In genomic region chr17:76709951-76710862, GRCh38 we compare ENCODE assay signal across 6 cellular contexts. TPM values are rescaled to one million over a fixed set of nuclear protein-coding genes. Genes with fewer than 3 reads are reported as not detected.
DNase-seq lines count a peak whose midpoint lies in the region; ATAC-seq, FAIRE-seq and TF ChIP-seq lines count a peak whose summit lies in the region.
"Not testable (repeated sequence)": the region's sequence is repeated elsewhere in the genome, so short reads cannot be mapped to it uniquely, and the experiment has no call there.

No MANE protein-coding gene starts in this region.

- H3K4me1 Mint-ChIP-seq in CD4-positive, CD25-positive, alpha-beta regulatory T cell: peaks cover 5 to 27% (median 13%) of the 10 kb centered on the region in 4 donors
- H3K4me1 Mint-ChIP-seq in activated T-cell treated with anti-CD3 and anti-CD28 coated beads, Interleukin-2, amount 50 U/mL, for 24 hours (ENCODE audit: low read depth): peaks cover 36% of the 10 kb centered on the region
- peaks cover 18% of the 10 kb centered on the region for H3K4me1 Mint-ChIP-seq in endothelial cell (ENCODE audit: unreplicated experiment)

- not testable (repeated sequence) for H3K27me3 ChIP-seq in CD4-positive, CD25-positive, alpha-beta regulatory T cell (ENCODE audit: control insufficient read depth, insufficient read depth, low read length); HepG2 (ENCODE audit: control insufficient read depth in 1 of 2, insufficient read depth in 2 of 2, low read length in 2 of 2); gastrocnemius medialis

- H3K79me2 ChIP-seq in HepG2 (ENCODE audit: insufficient read depth, low read length): peaks cover 29% of the 10 kb centered on the region

- POLR2A ChIA-PET in HepG2 (lab: Yijun Ruan, JAX): interaction anchor here (0.7 to 3.6 kb wide), 11 partner anchors 9 to 159 kb away, joined by 3 to 20 read pairs (median 4); partner anchors contain the start of genes JMJD6, METTL23, MFSD11 and SRSF2

- H3K4me1 ChIP-seq in CD4-positive, CD25-positive, alpha-beta regulatory T cell (ENCODE audit: control insufficient read depth, insufficient read depth, low read length, poor library complexity, severe bottlenecking): peaks cover 12% of the 10 kb centered on the region
- H3K4me1 ChIP-seq in HepG2 (ENCODE audit: insufficient read depth, low read length) (peaks cover 53% of the 10 kb centered on the region), gastrocnemius medialis (peaks cover 42 to 47% of the 10 kb centered on the region in 2 donors)

- not testable (repeated sequence) for DNase-seq in CD4-positive, CD25-positive, alpha-beta regulatory T cell; Jurkat, Clone E6-1 (ENCODE audit: low read depth, low spot score); endothelial cell (ENCODE audit: low spot score); HepG2 (ENCODE audit: low spot score); gastrocnemius medialis
- peak; percentile 48 for DNase-seq in activated T-cell treated with anti-CD3 and anti-CD28 coated beads, Interleukin-2, amount 50 U/mL, for 24 hours

- not testable (repeated sequence) for TF ChIP-seq EP300 in HepG2 (IDR thresholded peaks at IDR 0.05; ENCODE audit: low read depth in 2 of 2, low read length in 2 of 2); HepG2 (CRISPR knock-in tag; IDR thresholded peaks at IDR 0.05; ENCODE audit: borderline replicate concordance)

- H3K36me3 ChIP-seq in CD4-positive, CD25-positive, alpha-beta regulatory T cell (ENCODE audit: control insufficient read depth, insufficient read depth, low read length): not testable (repeated sequence)
- H3K36me3 ChIP-seq in HepG2 (replicated peaks in 1 of 2; ENCODE audit: control insufficient read depth in 1 of 2, insufficient read depth in 2 of 2, low read length in 2 of 2): peaks cover 5 to 15% of the 10 kb centered on the region in 2 experiments; a peak in 4 of 5 replicates
- H3K36me3 ChIP-seq in gastrocnemius medialis: peaks cover 0 to 12% of the 10 kb centered on the region in 2 donors

- intact Hi-C loops in HepG2 (cut with micrococcal nuclease; ENCODE audit: unreplicated experiment): loop anchor here (10.0 kb wide), 1 partner anchor 155 kb away; no protein-coding TSS in a partner anchor
- intact Hi-C loops in gastrocnemius medialis (cut with DNase I; ENCODE audit: low total_unique reads): not testable (repeated sequence)

- TF ChIP-seq RAD21 in HepG2 (CRISPR knock-in tag; IDR thresholded peaks at IDR 0.05): peak; percentile 39; the same call in 1 of the 2 replicates

- not testable (repeated sequence) for H3K4me3 ChIP-seq in CD4-positive, CD25-positive, alpha-beta regulatory T cell (ENCODE audit: low read depth, low read length)
- H3K4me3 ChIP-seq in Jurkat, Clone E6-1 (ENCODE audit: low read length): peak overlapping the region; percentile 49
- peak overlapping the region; percentile 61 to 76 (median 73) for H3K4me3 ChIP-seq in HepG2 (replicated peaks in 1 of 3; ENCODE audit: insufficient read depth in 1 of 3, low read depth in 2 of 3, low read length in 3 of 3)
- H3K4me3 ChIP-seq in gastrocnemius medialis: peak overlapping the region; percentile 57 to 72 (median 69)

- H3K36me3 Mint-ChIP-seq in CD4-positive, CD25-positive, alpha-beta regulatory T cell: peaks cover 14% of the 10 kb centered on the region
- H3K36me3 Mint-ChIP-seq in activated T-cell treated with anti-CD3 and anti-CD28 coated beads, Interleukin-2, amount 50 U/mL, for 24 hours (ENCODE audit: low read depth): peaks cover 25% of the 10 kb centered on the region
- H3K36me3 Mint-ChIP-seq in endothelial cell (ENCODE audit: low read depth, unreplicated experiment): peaks cover 19% of the 10 kb centered on the region

- H3K4me3 Mint-ChIP-seq in CD4-positive, CD25-positive, alpha-beta regulatory T cell: peak overlapping the region; percentile 66 to 88 (median 80)
- peak overlapping the region; percentile 70 for H3K4me3 Mint-ChIP-seq in activated T-cell treated with anti-CD3 and anti-CD28 coated beads, Interleukin-2, amount 50 U/mL, for 24 hours
- H3K4me3 Mint-ChIP-seq in endothelial cell (ENCODE audit: unreplicated experiment): peak overlapping the region; percentile 88

- 4% methylated on average over 39 of the region's 79 CpGs for WGBS in HepG2 (ENCODE audit: low lambda C conversion rate)

- not testable (repeated sequence) for H3K9me3 ChIP-seq in CD4-positive, CD25-positive, alpha-beta regulatory T cell (ENCODE audit: control insufficient read depth in 2 of 2, low read length in 2 of 2); HepG2 (ENCODE audit: low read length); gastrocnemius medialis

- not testable (repeated sequence) for H4K20me1 ChIP-seq in HepG2 (ENCODE audit: insufficient read depth, low read length)

- BruUV-seq in HepG2 (replicated peaks; lab: Mats Ljungman, UMichigan): not testable (repeated sequence)

- in situ Hi-C loops in HepG2 (cut with HindIII; ENCODE audit: extremely low pct_ligation_motif_present, low pct_unique_long_range_greater_than_20kb): not testable (repeated sequence)
- in situ Hi-C loops in gastrocnemius medialis (cut with MboI; ENCODE audit: low sequenced_read_pairs in 4 of 4): loop anchor here in 1 of 4 donors (25.0 kb wide), 1 partner anchor 148 kb away; a partner anchor contains a TSS

- H3K4me2 ChIP-seq in HepG2 (ENCODE audit: low read depth, low read length): peak overlapping the region; percentile 82

- not testable (repeated sequence) for H3K27ac ChIP-seq in CD4-positive, CD25-positive, alpha-beta regulatory T cell (ENCODE audit: insufficient read depth, low read length, poor library complexity, severe bottlenecking); HepG2 (ENCODE audit: extremely low read length, insufficient read depth, low read length)
- H3K27ac ChIP-seq in gastrocnemius medialis: peak overlapping the region; percentile 79 to 95 (median 87)

- not testable (repeated sequence) for FAIRE-seq in HepG2 (lab: Jason Lieb, UNC)

- TF ChIP-seq CTCF in endothelial cell (IDR thresholded peaks at IDR 0.05; ENCODE audit: unreplicated experiment); HepG2 (CRISPR knock-in tag; IDR thresholded peaks at IDR 0.05); gastrocnemius medialis (IDR thresholded peaks at IDR 0.05 in 4 of 5, conservative IDR thresholded peaks at IDR 0.05 in 1 of 5): not testable (repeated sequence)

- not testable (repeated sequence) for H3K9me3 Mint-ChIP-seq in CD4-positive, CD25-positive, alpha-beta regulatory T cell; activated T-cell treated with anti-CD3 and anti-CD28 coated beads, Interleukin-2, amount 50 U/mL, for 24 hours; endothelial cell (ENCODE audit: unreplicated experiment)

- peak overlapping the region; percentile 69 for H3K9ac ChIP-seq in HepG2 (ENCODE audit: insufficient read depth, low read depth, low read length)

- H2AFZ ChIP-seq in HepG2 (ENCODE audit: low read length): not testable (repeated sequence)

- not testable (repeated sequence) for H3K27ac Mint-ChIP-seq in CD4-positive, CD25-positive, alpha-beta regulatory T cell
- H3K27ac Mint-ChIP-seq in activated T-cell treated with anti-CD3 and anti-CD28 coated beads, Interleukin-2, amount 50 U/mL, for 24 hours: peak overlapping the region; percentile 33
- H3K27ac Mint-ChIP-seq in endothelial cell (ENCODE audit: unreplicated experiment): peak overlapping the region; percentile 13

- not testable (repeated sequence) for H3K27me3 Mint-ChIP-seq in CD4-positive, CD25-positive, alpha-beta regulatory T cell; activated T-cell treated with anti-CD3 and anti-CD28 coated beads, Interleukin-2, amount 50 U/mL, for 24 hours; endothelial cell (ENCODE audit: unreplicated experiment)

- CTCF ChIA-PET in HepG2 (lab: Yijun Ruan, JAX; ENCODE audit: low intra/inter-chr PET ratio, low total read pairs): not testable (repeated sequence)

- TF ChIP-seq POLR2A in HepG2 (IDR thresholded peaks at IDR 0.05; ENCODE audit: insufficient read depth in 1 of 2, low read depth in 2 of 2, low read length in 2 of 2); gastrocnemius medialis (IDR thresholded peaks at IDR 0.05): not testable (repeated sequence)

- ATAC-seq in CD4-positive, CD25-positive, alpha-beta regulatory T cell (ENCODE audit: low read depth in 2 of 2): not testable (repeated sequence)
- ATAC-seq in HepG2 (peak; percentile 45), gastrocnemius medialis (peak; percentile 31 to 47)

RNA-seq across cellular contexts. Expression of gene MXRA7, which starts 0.6 kb away (rescaled TPM):
- total RNA-seq in CD4-positive, CD25-positive, alpha-beta regulatory T cell: 5.0 TPM
- 1 to 10 TPM; 2.2 to 8.8 (median 5.4) TPM for polyA plus RNA-seq in CD4-positive, CD25-positive, alpha-beta regulatory T cell
- polyA plus RNA-seq in Jurkat, Clone E6-1 (2012; ENCODE audit: insufficient read depth, insufficient read length): 26.3 TPM
- 51.6 TPM for total RNA-seq in endothelial cell (ENCODE audit: unreplicated experiment)
- total RNA-seq in HepG2 (2016; rRNA removed; fragmentation: Illumina TruSeq; extraction: Trizol): 28.0 and 44.8 TPM in 2 replicates
- 22.8 and 24.5 TPM in 2 replicates for total RNA-seq in HepG2 (2016; cell fraction: cytosol; rRNA removed; fragmentation: Illumina TruSeq; extraction: Trizol; ENCODE audit: low read depth)
- 30.0 and 44.9 TPM in 2 replicates for total RNA-seq in HepG2 (2016; cell fraction: insoluble cytoplasmic fraction; rRNA removed; fragmentation: Illumina TruSeq; extraction: Trizol)
- total RNA-seq in HepG2 (2016; cell fraction: membrane; rRNA removed; fragmentation: Illumina TruSeq; extraction: Trizol): 51.0 and 58.7 TPM in 2 replicates
- 30.0 and 37.9 TPM in 2 replicates for total RNA-seq in HepG2 (2016; cell fraction: nucleus; rRNA removed; fragmentation: Illumina TruSeq; extraction: Trizol)
- polyA plus RNA-seq in HepG2 (2011; rRNA removed): 112 and 139 TPM in 2 replicates
- 75.0 and 131 TPM in 2 replicates for polyA plus RNA-seq in HepG2 (2011; cell fraction: cytosol; rRNA removed)
- polyA plus RNA-seq in HepG2 (2011; cell fraction: nucleus; rRNA removed): 36.3 and 45.0 TPM in 2 replicates
- 131 and 138 TPM in 2 replicates for polyA plus RNA-seq in HepG2 (2012)
- polyA plus RNA-seq in HepG2 (2016; cell fraction: cytosol; fragmentation: Illumina TruSeq; extraction: Trizol; ENCODE audit: low read depth): 36.6 and 41.1 TPM in 2 replicates
- polyA plus RNA-seq in HepG2 (2016; cell fraction: insoluble cytoplasmic fraction; fragmentation: Illumina TruSeq; extraction: Trizol; ENCODE audit: low read depth): 37.7 and 42.0 TPM in 2 replicates
- 56.2 and 59.4 TPM in 2 replicates for polyA plus RNA-seq in HepG2 (2016; cell fraction: membrane; fragmentation: Illumina TruSeq; extraction: Trizol; ENCODE audit: low read depth)
- polyA plus RNA-seq in HepG2 (2016; cell fraction: nucleus; fragmentation: Illumina TruSeq; extraction: Trizol; ENCODE audit: insufficient read depth, low read depth): 59.5 and 60.5 TPM in 2 replicates
- 21.9 and 76.0 TPM in 2 replicates for polyA minus RNA-seq in HepG2 (2011; rRNA and poly(A)+ RNA removed; ENCODE audit: low replicate concordance)
- polyA minus RNA-seq in HepG2 (2011; cell fraction: cytosol; rRNA and poly(A)+ RNA removed): 38.4 and 70.8 TPM in 2 replicates
- polyA minus RNA-seq in HepG2 (2011; cell fraction: nucleus; rRNA and poly(A)+ RNA removed): 18.8 and 29.5 TPM in 2 replicates
- 10 to 100 TPM; 24.3 to 43.0 (median 30.6) TPM for total RNA-seq in gastrocnemius medialis

RNA-seq across cellular contexts. Expression of gene JMJD6, which starts 16.2 kb away (rescaled TPM):
- 124 TPM for total RNA-seq in CD4-positive, CD25-positive, alpha-beta regulatory T cell
- 10 to 100 TPM; 21.0 to 38.3 (median 33.6) TPM for polyA plus RNA-seq in CD4-positive, CD25-positive, alpha-beta regulatory T cell
- polyA plus RNA-seq in Jurkat, Clone E6-1 (2012; ENCODE audit: insufficient read depth, insufficient read length): 31.4 TPM
- 25.6 TPM for total RNA-seq in endothelial cell (ENCODE audit: unreplicated experiment)
- 41.0 and 49.1 TPM in 2 replicates for total RNA-seq in HepG2 (2016; rRNA removed; fragmentation: Illumina TruSeq; extraction: Trizol)
- total RNA-seq in HepG2 (2016; cell fraction: cytosol; rRNA removed; fragmentation: Illumina TruSeq; extraction: Trizol; ENCODE audit: low read depth): 9.7 and 10.0 TPM in 2 replicates
- 41.7 and 48.0 TPM in 2 replicates for total RNA-seq in HepG2 (2016; cell fraction: insoluble cytoplasmic fraction; rRNA removed; fragmentation: Illumina TruSeq; extraction: Trizol)
- 15.3 and 17.9 TPM in 2 replicates for total RNA-seq in HepG2 (2016; cell fraction: membrane; rRNA removed; fragmentation: Illumina TruSeq; extraction: Trizol)
- 24.8 and 26.0 TPM in 2 replicates for total RNA-seq in HepG2 (2016; cell fraction: nucleus; rRNA removed; fragmentation: Illumina TruSeq; extraction: Trizol)
- 33.6 and 36.0 TPM in 2 replicates for polyA plus RNA-seq in HepG2 (2011; rRNA removed)
- 25.2 and 31.5 TPM in 2 replicates for polyA plus RNA-seq in HepG2 (2011; cell fraction: cytosol; rRNA removed)
- polyA plus RNA-seq in HepG2 (2011; cell fraction: nucleus; rRNA removed): 43.8 and 48.7 TPM in 2 replicates
- polyA plus RNA-seq in HepG2 (2012): 37.4 and 57.9 TPM in 2 replicates
- 7.4 and 7.7 TPM in 2 replicates for polyA plus RNA-seq in HepG2 (2016; cell fraction: cytosol; fragmentation: Illumina TruSeq; extraction: Trizol; ENCODE audit: low read depth)
- 47.9 and 48.6 TPM in 2 replicates for polyA plus RNA-seq in HepG2 (2016; cell fraction: insoluble cytoplasmic fraction; fragmentation: Illumina TruSeq; extraction: Trizol; ENCODE audit: low read depth)
- 11.8 and 11.9 TPM in 2 replicates for polyA plus RNA-seq in HepG2 (2016; cell fraction: membrane; fragmentation: Illumina TruSeq; extraction: Trizol; ENCODE audit: low read depth)
- 37.6 and 45.3 TPM in 2 replicates for polyA plus RNA-seq in HepG2 (2016; cell fraction: nucleus; fragmentation: Illumina TruSeq; extraction: Trizol; ENCODE audit: insufficient read depth, low read depth)
- 14.9 and 21.3 TPM in 2 replicates for polyA minus RNA-seq in HepG2 (2011; rRNA and poly(A)+ RNA removed; ENCODE audit: low replicate concordance)
- 13.4 and 16.7 TPM in 2 replicates for polyA minus RNA-seq in HepG2 (2011; cell fraction: cytosol; rRNA and poly(A)+ RNA removed)
- 10.3 and 15.4 TPM in 2 replicates for polyA minus RNA-seq in HepG2 (2011; cell fraction: nucleus; rRNA and poly(A)+ RNA removed)
- total RNA-seq in gastrocnemius medialis: 10 to 100 TPM; 29.7 to 42.9 (median 41.7) TPM

RNA-seq across cellular contexts. Expression of gene METTL23, which starts 16.4 kb away (rescaled TPM):
- total RNA-seq in CD4-positive, CD25-positive, alpha-beta regulatory T cell: 44.1 TPM
- 100 to 1,000 TPM; 130 to 175 (median 162) TPM for polyA plus RNA-seq in CD4-positive, CD25-positive, alpha-beta regulatory T cell
- 46.9 TPM for polyA plus RNA-seq in Jurkat, Clone E6-1 (2012; ENCODE audit: insufficient read depth, insufficient read length)
- 30.5 TPM for total RNA-seq in endothelial cell (ENCODE audit: unreplicated experiment)
- total RNA-seq in HepG2 (2016; rRNA removed; fragmentation: Illumina TruSeq; extraction: Trizol): 39.7 and 39.9 TPM in 2 replicates
- total RNA-seq in HepG2 (2016; cell fraction: cytosol; rRNA removed; fragmentation: Illumina TruSeq; extraction: Trizol; ENCODE audit: low read depth): 13.8 and 15.1 TPM in 2 replicates
- total RNA-seq in HepG2 (2016; cell fraction: insoluble cytoplasmic fraction; rRNA removed; fragmentation: Illumina TruSeq; extraction: Trizol): 40.1 and 40.8 TPM in 2 replicates
- 23.4 and 26.9 TPM in 2 replicates for total RNA-seq in HepG2 (2016; cell fraction: membrane; rRNA removed; fragmentation: Illumina TruSeq; extraction: Trizol)
- 28.8 and 32.4 TPM in 2 replicates for total RNA-seq in HepG2 (2016; cell fraction: nucleus; rRNA removed; fragmentation: Illumina TruSeq; extraction: Trizol)
- 85.4 and 104 TPM in 2 replicates for polyA plus RNA-seq in HepG2 (2011; rRNA removed)
- 54.2 and 65.9 TPM in 2 replicates for polyA plus RNA-seq in HepG2 (2011; cell fraction: cytosol; rRNA removed)
- 68.9 and 70.3 TPM in 2 replicates for polyA plus RNA-seq in HepG2 (2011; cell fraction: nucleus; rRNA removed)
- 49.3 and 49.6 TPM in 2 replicates for polyA plus RNA-seq in HepG2 (2012)
- 16.6 and 18.6 TPM in 2 replicates for polyA plus RNA-seq in HepG2 (2016; cell fraction: cytosol; fragmentation: Illumina TruSeq; extraction: Trizol; ENCODE audit: low read depth)
- polyA plus RNA-seq in HepG2 (2016; cell fraction: insoluble cytoplasmic fraction; fragmentation: Illumina TruSeq; extraction: Trizol; ENCODE audit: low read depth): 45.5 and 51.2 TPM in 2 replicates
- polyA plus RNA-seq in HepG2 (2016; cell fraction: membrane; fragmentation: Illumina TruSeq; extraction: Trizol; ENCODE audit: low read depth): 22.2 and 23.6 TPM in 2 replicates
- 60.8 and 67.8 TPM in 2 replicates for polyA plus RNA-seq in HepG2 (2016; cell fraction: nucleus; fragmentation: Illumina TruSeq; extraction: Trizol; ENCODE audit: insufficient read depth, low read depth)
- 23.4 and 37.2 TPM in 2 replicates for polyA minus RNA-seq in HepG2 (2011; rRNA and poly(A)+ RNA removed; ENCODE audit: low replicate concordance)
- polyA minus RNA-seq in HepG2 (2011; cell fraction: cytosol; rRNA and poly(A)+ RNA removed): 17.2 and 17.6 TPM in 2 replicates
- polyA minus RNA-seq in HepG2 (2011; cell fraction: nucleus; rRNA and poly(A)+ RNA removed): 17.6 and 22.6 TPM in 2 replicates
- 10 to 100 TPM; 23.9 to 35.5 (median 29.7) TPM for total RNA-seq in gastrocnemius medialis

RNA-seq across cellular contexts. Expression of gene SRSF2, which starts 26.9 kb away (rescaled TPM):
- 444 TPM for total RNA-seq in CD4-positive, CD25-positive, alpha-beta regulatory T cell
- polyA plus RNA-seq in CD4-positive, CD25-positive, alpha-beta regulatory T cell: 100 to 1,000 TPM in 1 of 4 donors, 10 to 100 TPM in 3; 86.0 to 113 (median 93.7) TPM
- polyA plus RNA-seq in Jurkat, Clone E6-1 (2012; ENCODE audit: insufficient read depth, insufficient read length): 521 TPM
- total RNA-seq in endothelial cell (ENCODE audit: unreplicated experiment) (215 TPM), HepG2 (2016; rRNA removed; fragmentation: Illumina TruSeq; extraction: Trizol) (249 and 319 TPM in 2 replicates), gastrocnemius medialis (100 to 1,000 TPM in 2 of 4 donors, 10 to 100 TPM in 2; 75.0 to 148 (median 90.4) TPM)
- total RNA-seq in HepG2 (2016; cell fraction: cytosol; rRNA removed; fragmentation: Illumina TruSeq; extraction: Trizol; ENCODE audit: low read depth): 103 and 114 TPM in 2 replicates
- total RNA-seq in HepG2 (2016; cell fraction: insoluble cytoplasmic fraction; rRNA removed; fragmentation: Illumina TruSeq; extraction: Trizol): 260 and 312 TPM in 2 replicates
- total RNA-seq in HepG2 (2016; cell fraction: membrane; rRNA removed; fragmentation: Illumina TruSeq; extraction: Trizol): 135 and 140 TPM in 2 replicates
- 349 and 418 TPM in 2 replicates for total RNA-seq in HepG2 (2016; cell fraction: nucleus; rRNA removed; fragmentation: Illumina TruSeq; extraction: Trizol)
- polyA plus RNA-seq in HepG2 (2011; rRNA removed): 306 and 308 TPM in 2 replicates
- 103 and 169 TPM in 2 replicates for polyA plus RNA-seq in HepG2 (2011; cell fraction: cytosol; rRNA removed)
- 1,720 and 2,373 TPM in 2 replicates for polyA plus RNA-seq in HepG2 (2011; cell fraction: nucleus; rRNA removed)
- 214 and 282 TPM in 2 replicates for polyA plus RNA-seq in HepG2 (2012)
- 77.5 and 85.0 TPM in 2 replicates for polyA plus RNA-seq in HepG2 (2016; cell fraction: cytosol; fragmentation: Illumina TruSeq; extraction: Trizol; ENCODE audit: low read depth)
- polyA plus RNA-seq in HepG2 (2016; cell fraction: insoluble cytoplasmic fraction; fragmentation: Illumina TruSeq; extraction: Trizol; ENCODE audit: low read depth): 376 and 395 TPM in 2 replicates
- 116 and 123 TPM in 2 replicates for polyA plus RNA-seq in HepG2 (2016; cell fraction: membrane; fragmentation: Illumina TruSeq; extraction: Trizol; ENCODE audit: low read depth)
- 776 and 819 TPM in 2 replicates for polyA plus RNA-seq in HepG2 (2016; cell fraction: nucleus; fragmentation: Illumina TruSeq; extraction: Trizol; ENCODE audit: insufficient read depth, low read depth)
- 243 and 377 TPM in 2 replicates for polyA minus RNA-seq in HepG2 (2011; rRNA and poly(A)+ RNA removed; ENCODE audit: low replicate concordance)
- 59.7 and 82.4 TPM in 2 replicates for polyA minus RNA-seq in HepG2 (2011; cell fraction: cytosol; rRNA and poly(A)+ RNA removed)
- 526 and 551 TPM in 2 replicates for polyA minus RNA-seq in HepG2 (2011; cell fraction: nucleus; rRNA and poly(A)+ RNA removed)

RNA-seq across cellular contexts. Expression of gene MFSD11, which starts 27.7 kb away (rescaled TPM):
- total RNA-seq in CD4-positive, CD25-positive, alpha-beta regulatory T cell: 45.6 TPM
- polyA plus RNA-seq in CD4-positive, CD25-positive, alpha-beta regulatory T cell: 10 to 100 TPM; 22.3 to 38.5 (median 26.1) TPM
- 18.8 TPM for polyA plus RNA-seq in Jurkat, Clone E6-1 (2012; ENCODE audit: insufficient read depth, insufficient read length)
- 37.3 TPM for total RNA-seq in endothelial cell (ENCODE audit: unreplicated experiment)
- total RNA-seq in HepG2 (2016; rRNA removed; fragmentation: Illumina TruSeq; extraction: Trizol): 19.4 and 36.3 TPM in 2 replicates
- total RNA-seq in HepG2 (2016; cell fraction: cytosol; rRNA removed; fragmentation: Illumina TruSeq; extraction: Trizol; ENCODE audit: low read depth): 19.7 and 21.0 TPM in 2 replicates
- total RNA-seq in HepG2 (2016; cell fraction: insoluble cytoplasmic fraction; rRNA removed; fragmentation: Illumina TruSeq; extraction: Trizol): 17.3 and 35.0 TPM in 2 replicates
- 17.5 and 20.2 TPM in 2 replicates for total RNA-seq in HepG2 (2016; cell fraction: membrane; rRNA removed; fragmentation: Illumina TruSeq; extraction: Trizol)
- 39.1 and 44.6 TPM in 2 replicates for total RNA-seq in HepG2 (2016; cell fraction: nucleus; rRNA removed; fragmentation: Illumina TruSeq; extraction: Trizol)
- polyA plus RNA-seq in HepG2 (2011; rRNA removed): 25.2 and 26.1 TPM in 2 replicates
- polyA plus RNA-seq in HepG2 (2011; cell fraction: cytosol; rRNA removed): 11.6 and 16.0 TPM in 2 replicates
- polyA plus RNA-seq in HepG2 (2011; cell fraction: nucleus; rRNA removed): 59.2 and 64.8 TPM in 2 replicates
- 20.4 and 24.1 TPM in 2 replicates for polyA plus RNA-seq in HepG2 (2012)
- 5.8 and 6.2 TPM in 2 replicates for polyA plus RNA-seq in HepG2 (2016; cell fraction: cytosol; fragmentation: Illumina TruSeq; extraction: Trizol; ENCODE audit: low read depth)
- polyA plus RNA-seq in HepG2 (2016; cell fraction: insoluble cytoplasmic fraction; fragmentation: Illumina TruSeq; extraction: Trizol; ENCODE audit: low read depth): 13.0 and 15.6 TPM in 2 replicates
- polyA plus RNA-seq in HepG2 (2016; cell fraction: membrane; fragmentation: Illumina TruSeq; extraction: Trizol; ENCODE audit: low read depth): 9.2 and 11.8 TPM in 2 replicates
- 60.1 and 68.2 TPM in 2 replicates for polyA plus RNA-seq in HepG2 (2016; cell fraction: nucleus; fragmentation: Illumina TruSeq; extraction: Trizol; ENCODE audit: insufficient read depth, low read depth)
- 33.4 and 39.8 TPM in 2 replicates for polyA minus RNA-seq in HepG2 (2011; rRNA and poly(A)+ RNA removed; ENCODE audit: low replicate concordance)
- 12.8 and 16.1 TPM in 2 replicates for polyA minus RNA-seq in HepG2 (2011; cell fraction: cytosol; rRNA and poly(A)+ RNA removed)
- polyA minus RNA-seq in HepG2 (2011; cell fraction: nucleus; rRNA and poly(A)+ RNA removed): 36.3 and 51.1 TPM in 2 replicates
- total RNA-seq in gastrocnemius medialis: 10 to 100 TPM; 14.0 to 24.2 (median 19.5) TPM
